In genomic region chr7:154182361-154182760, GRCh38 we compare ENCODE assay signal across 3 cellular contexts.
TF ChIP-seq lines count a peak whose summit lies in the region.

No MANE protein-coding gene starts in this region.

TF ChIP-seq in SK-N-SH, 30 proteins besides CTCF, POLR2A, EP300 and RAD21 (continued from another document and continues in another):
- TF ChIP-seq, protein P1, sequence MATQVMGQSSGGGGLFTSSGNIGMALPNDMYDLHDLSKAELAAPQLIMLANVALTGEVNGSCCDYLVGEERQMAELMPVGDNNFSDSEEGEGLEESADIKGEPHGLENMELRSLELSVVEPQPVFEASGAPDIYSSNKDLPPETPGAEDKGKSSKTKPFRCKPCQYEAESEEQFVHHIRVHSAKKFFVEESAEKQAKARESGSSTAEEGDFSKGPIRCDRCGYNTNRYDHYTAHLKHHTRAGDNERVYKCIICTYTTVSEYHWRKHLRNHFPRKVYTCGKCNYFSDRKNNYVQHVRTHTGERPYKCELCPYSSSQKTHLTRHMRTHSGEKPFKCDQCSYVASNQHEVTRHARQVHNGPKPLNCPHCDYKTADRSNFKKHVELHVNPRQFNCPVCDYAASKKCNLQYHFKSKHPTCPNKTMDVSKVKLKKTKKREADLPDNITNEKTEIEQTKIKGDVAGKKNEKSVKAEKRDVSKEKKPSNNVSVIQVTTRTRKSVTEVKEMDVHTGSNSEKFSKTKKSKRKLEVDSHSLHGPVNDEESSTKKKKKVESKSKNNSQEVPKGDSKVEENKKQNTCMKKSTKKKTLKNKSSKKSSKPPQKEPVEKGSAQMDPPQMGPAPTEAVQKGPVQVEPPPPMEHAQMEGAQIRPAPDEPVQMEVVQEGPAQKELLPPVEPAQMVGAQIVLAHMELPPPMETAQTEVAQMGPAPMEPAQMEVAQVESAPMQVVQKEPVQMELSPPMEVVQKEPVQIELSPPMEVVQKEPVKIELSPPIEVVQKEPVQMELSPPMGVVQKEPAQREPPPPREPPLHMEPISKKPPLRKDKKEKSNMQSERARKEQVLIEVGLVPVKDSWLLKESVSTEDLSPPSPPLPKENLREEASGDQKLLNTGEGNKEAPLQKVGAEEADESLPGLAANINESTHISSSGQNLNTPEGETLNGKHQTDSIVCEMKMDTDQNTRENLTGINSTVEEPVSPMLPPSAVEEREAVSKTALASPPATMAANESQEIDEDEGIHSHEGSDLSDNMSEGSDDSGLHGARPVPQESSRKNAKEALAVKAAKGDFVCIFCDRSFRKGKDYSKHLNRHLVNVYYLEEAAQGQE (IDR thresholded peaks at IDR 0.05; ENCODE audit: low read depth, low read length) = no peak
- TF ChIP-seq, protein P2, sequence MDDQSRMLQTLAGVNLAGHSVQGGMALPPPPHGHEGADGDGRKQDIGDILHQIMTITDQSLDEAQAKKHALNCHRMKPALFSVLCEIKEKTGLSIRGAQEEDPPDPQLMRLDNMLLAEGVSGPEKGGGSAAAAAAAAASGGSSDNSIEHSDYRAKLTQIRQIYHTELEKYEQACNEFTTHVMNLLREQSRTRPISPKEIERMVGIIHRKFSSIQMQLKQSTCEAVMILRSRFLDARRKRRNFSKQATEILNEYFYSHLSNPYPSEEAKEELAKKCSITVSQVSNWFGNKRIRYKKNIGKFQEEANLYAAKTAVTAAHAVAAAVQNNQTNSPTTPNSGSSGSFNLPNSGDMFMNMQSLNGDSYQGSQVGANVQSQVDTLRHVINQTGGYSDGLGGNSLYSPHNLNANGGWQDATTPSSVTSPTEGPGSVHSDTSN (IDR thresholded peaks at IDR 0.05) = no peak
- TF ChIP-seq, protein P3, sequence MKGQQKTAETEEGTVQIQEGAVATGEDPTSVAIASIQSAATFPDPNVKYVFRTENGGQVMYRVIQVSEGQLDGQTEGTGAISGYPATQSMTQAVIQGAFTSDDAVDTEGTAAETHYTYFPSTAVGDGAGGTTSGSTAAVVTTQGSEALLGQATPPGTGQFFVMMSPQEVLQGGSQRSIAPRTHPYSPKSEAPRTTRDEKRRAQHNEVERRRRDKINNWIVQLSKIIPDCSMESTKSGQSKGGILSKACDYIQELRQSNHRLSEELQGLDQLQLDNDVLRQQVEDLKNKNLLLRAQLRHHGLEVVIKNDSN (IDR thresholded peaks at IDR 0.05; ENCODE audit: borderline replicate concordance, low read depth) = no peak
- TF ChIP-seq, protein P4, sequence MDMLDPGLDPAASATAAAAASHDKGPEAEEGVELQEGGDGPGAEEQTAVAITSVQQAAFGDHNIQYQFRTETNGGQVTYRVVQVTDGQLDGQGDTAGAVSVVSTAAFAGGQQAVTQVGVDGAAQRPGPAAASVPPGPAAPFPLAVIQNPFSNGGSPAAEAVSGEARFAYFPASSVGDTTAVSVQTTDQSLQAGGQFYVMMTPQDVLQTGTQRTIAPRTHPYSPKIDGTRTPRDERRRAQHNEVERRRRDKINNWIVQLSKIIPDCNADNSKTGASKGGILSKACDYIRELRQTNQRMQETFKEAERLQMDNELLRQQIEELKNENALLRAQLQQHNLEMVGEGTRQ (IDR thresholded peaks at IDR 0.05; ENCODE audit: borderline replicate concordance, low read depth, low read length) = no peak
- no peak for TF ChIP-seq MXI1 (IDR thresholded peaks at IDR 0.05; ENCODE audit: low read depth, low read length)
- no peak for TF ChIP-seq MAX (IDR thresholded peaks at IDR 0.05; ENCODE audit: low read depth)
- no peak for TF ChIP-seq TAF1 (IDR thresholded peaks at IDR 0.05; ENCODE audit: borderline replicate concordance, low read depth, low read length)
- no peak for TF ChIP-seq RXRA (IDR thresholded peaks at IDR 0.05; ENCODE audit: borderline replicate concordance, low read depth)
- no peak for TF ChIP-seq TEAD4 (IDR thresholded peaks at IDR 0.05; ENCODE audit: borderline replicate concordance, insufficient read depth)
- no peak for TF ChIP-seq FOXJ3 (CRISPR knock-in tag; IDR thresholded peaks at IDR 0.05)

TF ChIP-seq in SK-N-SH treated with all-trans-retinoic acid at 6 μM for 48 hours, 23 proteins besides CTCF, POLR2A, EP300 and RAD21 (continues in another document):
- TF ChIP-seq CREB5 (CRISPR knock-in tag; IDR thresholded peaks at IDR 0.05; ENCODE audit: low read depth) (no peak), SNAI2 (CRISPR knock-in tag; IDR thresholded peaks at IDR 0.05) (no peak), ZFP30 (CRISPR knock-in tag; IDR thresholded peaks at IDR 0.05) (no peak), TOX (CRISPR knock-in tag; IDR thresholded peaks at IDR 0.05; ENCODE audit: borderline replicate concordance) (no peak), TCF4 (CRISPR knock-in tag; IDR thresholded peaks at IDR 0.05; ENCODE audit: borderline replicate concordance) (no peak), BACH2 (CRISPR knock-in tag; IDR thresholded peaks at IDR 0.05; ENCODE audit: borderline replicate concordance) (no peak), ZNF70 (CRISPR knock-in tag; IDR thresholded peaks at IDR 0.05) (no peak), POU6F1 (CRISPR knock-in tag; IDR thresholded peaks at IDR 0.05; ENCODE audit: borderline replicate concordance, low read depth) (no peak), RARB (CRISPR knock-in tag; IDR thresholded peaks at IDR 0.05) (no peak), CSDC2 (CRISPR knock-in tag; IDR thresholded peaks at IDR 0.05) (no peak), ZNF565 (CRISPR knock-in tag; conservative IDR thresholded peaks at IDR 0.05; ENCODE audit: low read depth) (no peak), OSR1 (CRISPR knock-in tag; IDR thresholded peaks at IDR 0.05) (no peak), ZFP3 (CRISPR knock-in tag; IDR thresholded peaks at IDR 0.05) (no peak), PPARA (CRISPR knock-in tag; IDR thresholded peaks at IDR 0.05; ENCODE audit: borderline replicate concordance) (no peak)
- TF ChIP-seq, protein P5, sequence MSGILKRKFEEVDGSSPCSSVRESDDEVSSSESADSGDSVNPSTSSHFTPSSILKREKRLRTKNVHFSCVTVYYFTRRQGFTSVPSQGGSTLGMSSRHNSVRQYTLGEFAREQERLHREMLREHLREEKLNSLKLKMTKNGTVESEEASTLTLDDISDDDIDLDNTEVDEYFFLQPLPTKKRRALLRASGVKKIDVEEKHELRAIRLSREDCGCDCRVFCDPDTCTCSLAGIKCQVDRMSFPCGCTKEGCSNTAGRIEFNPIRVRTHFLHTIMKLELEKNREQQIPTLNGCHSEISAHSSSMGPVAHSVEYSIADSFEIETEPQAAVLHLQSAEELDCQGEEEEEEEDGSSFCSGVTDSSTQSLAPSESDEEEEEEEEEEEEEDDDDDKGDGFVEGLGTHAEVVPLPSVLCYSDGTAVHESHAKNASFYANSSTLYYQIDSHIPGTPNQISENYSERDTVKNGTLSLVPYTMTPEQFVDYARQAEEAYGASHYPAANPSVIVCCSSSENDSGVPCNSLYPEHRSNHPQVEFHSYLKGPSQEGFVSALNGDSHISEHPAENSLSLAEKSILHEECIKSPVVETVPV (CRISPR knock-in tag; IDR thresholded peaks at IDR 0.05) = no peak

TF ChIP-seq in H1, 55 proteins besides CTCF, POLR2A, EP300 and RAD21 (continued from another document):
- TF ChIP-seq E2F6 (IDR thresholded peaks at IDR 0.05) (no peak), RXRA (IDR thresholded peaks at IDR 0.05; ENCODE audit: insufficient read depth, low read depth, low read length) (no peak), TAF1 (IDR thresholded peaks at IDR 0.05; ENCODE audit: low read depth, low read length) (no peak), CHD2 (IDR thresholded peaks at IDR 0.05; ENCODE audit: low read length) (no peak)
